In the genomic region with DNA sequence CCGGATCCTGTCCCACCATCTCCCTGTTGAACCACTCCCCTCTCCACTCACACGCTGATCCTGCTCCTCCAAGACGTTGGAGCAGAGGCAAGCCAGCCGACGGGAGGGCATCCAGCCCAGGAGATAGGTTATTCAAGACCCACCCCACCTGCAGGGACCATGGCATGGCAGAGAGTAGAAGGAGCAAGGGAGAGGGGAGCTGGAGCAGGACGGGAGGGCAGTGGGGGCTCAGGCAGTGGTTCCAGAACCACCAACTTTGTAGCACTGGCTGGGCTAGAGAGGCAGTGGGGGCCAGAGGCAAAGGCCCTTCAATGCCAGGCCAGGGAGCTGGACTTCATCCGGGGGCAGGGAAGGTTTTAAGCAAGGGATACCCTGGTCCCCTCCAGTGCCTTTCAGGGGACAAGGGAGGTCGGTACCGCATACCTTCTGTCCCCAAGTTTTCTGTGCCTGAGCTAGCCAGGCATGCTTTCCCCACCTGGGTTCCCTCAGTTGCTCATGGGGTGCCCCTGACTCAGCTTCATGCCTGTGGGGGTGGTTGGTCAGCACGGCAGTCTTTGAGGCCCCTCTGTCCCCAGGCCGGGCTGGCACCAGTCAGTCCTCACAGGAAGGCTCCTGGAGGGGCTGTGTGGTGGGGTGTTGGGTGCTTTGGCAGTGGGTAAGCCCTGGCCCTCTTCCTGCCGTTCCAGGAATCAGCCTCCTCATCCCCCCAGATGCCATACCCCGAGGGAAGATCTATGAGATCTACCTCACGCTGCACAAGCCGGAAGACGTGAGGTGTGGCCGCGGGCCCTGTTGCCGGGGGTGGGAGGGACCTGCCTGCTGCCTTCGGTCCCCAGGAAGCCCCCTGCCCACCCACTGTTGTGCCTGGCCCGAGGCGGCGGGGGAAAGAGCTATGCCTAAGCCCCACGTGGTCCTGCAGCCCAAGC, we compare ENCODE assay signal across 1 cellular context.
TF ChIP-seq lines count a peak whose summit lies in the region.

No MANE protein-coding gene starts in this region.

TF ChIP-seq in H1, 55 proteins besides CTCF, POLR2A, EP300 and RAD21:
- TF ChIP-seq SP4 (IDR thresholded peaks at IDR 0.05; ENCODE audit: low read length) (no peak), SRF (IDR thresholded peaks at IDR 0.05; ENCODE audit: low read depth, low read length) (no peak), BCL11A (IDR thresholded peaks at IDR 0.05; ENCODE audit: low read depth in 2 of 2, low read length in 2 of 2) (no peak)
